In genomic region chr6:92849636-92850035, GRCh38 we compare ENCODE assay signal across 18 cellular contexts.
"Had no signal": no experiment of that assay in that cellular context is flagged by ENCODE, and none has a peak within 500 bp of the region (broad histone marks: within the 10 kb centered on the region; RNA-seq: fewer than 3 reads in every experiment).

No MANE protein-coding gene starts in this region.

- H3K4me1 ChIP-seq: body of pancreas, upper lobe of right lung had no signal

- DNase-seq: activated CD4-positive, alpha-beta T cell treated with anti-CD3 and anti-CD28 coated beads for 1 hour; activated effector memory CD4-positive, alpha-beta T cell treated with Interleukin-2 at 50 U/mL for 16 hours; activated naive CD4-positive, alpha-beta T cell treated with anti-CD3 and anti-CD28 coated beads, Interleukin-2, amount 10 ng/mL, durations not matched to agents 7 days and 5 days; activated naive CD8-positive, alpha-beta T cell treated with anti-CD3 and anti-CD28 coated beads, Interleukin-2, amount 50 U/mL, for 24 hours; activated T-cell treated with anti-CD3 and anti-CD28 coated beads, Interleukin-2, amount 50 U/mL, for 48 hours; body of pancreas; effector CD4-positive, alpha-beta T cell; foreskin melanocyte; hippocampal formation; left ventricle myocardium superior; stimulated activated CD4-positive, alpha-beta T cell treated with anti-CD3 and anti-CD28 coated beads, Interleukin-4, amount 100 ng/mL, for 24 hours; stimulated activated naive CD4-positive, alpha-beta T cell treated with Interleukin-2 at 50 U/mL for 16 hours; T-cell; upper lobe of right lung; WERI-Rb-1 had no signal

- ATAC-seq: activated naive CD8-positive, alpha-beta T cell treated with anti-CD3 and anti-CD28 coated beads, Interleukin-2, amount 50 U/mL, for 24 hours; body of pancreas; esophagus mucosa; left ventricle myocardium superior; natural killer cell treated with Interleukin-12 subunit alpha and Interleukin-12 subunit beta and Interleukin-15 and Interleukin-18, amount 100 ng/mL, for 72 hours; T-cell; upper lobe of right lung had no signal

- H3K9me3 ChIP-seq: body of pancreas, thoracic aorta, upper lobe of right lung had no signal

- H3K4me3 ChIP-seq: body of pancreas, thoracic aorta, upper lobe of right lung had no signal

- H3K36me3 ChIP-seq: thoracic aorta, upper lobe of right lung, WERI-Rb-1 had no signal

- H3K27me3 ChIP-seq: body of pancreas, upper lobe of right lung had no signal

- H3K27ac ChIP-seq: body of pancreas, thoracic aorta, upper lobe of right lung, WERI-Rb-1 had no signal
